11 cellular contexts compared by ENCODE assay signal in the genomic region with DNA sequence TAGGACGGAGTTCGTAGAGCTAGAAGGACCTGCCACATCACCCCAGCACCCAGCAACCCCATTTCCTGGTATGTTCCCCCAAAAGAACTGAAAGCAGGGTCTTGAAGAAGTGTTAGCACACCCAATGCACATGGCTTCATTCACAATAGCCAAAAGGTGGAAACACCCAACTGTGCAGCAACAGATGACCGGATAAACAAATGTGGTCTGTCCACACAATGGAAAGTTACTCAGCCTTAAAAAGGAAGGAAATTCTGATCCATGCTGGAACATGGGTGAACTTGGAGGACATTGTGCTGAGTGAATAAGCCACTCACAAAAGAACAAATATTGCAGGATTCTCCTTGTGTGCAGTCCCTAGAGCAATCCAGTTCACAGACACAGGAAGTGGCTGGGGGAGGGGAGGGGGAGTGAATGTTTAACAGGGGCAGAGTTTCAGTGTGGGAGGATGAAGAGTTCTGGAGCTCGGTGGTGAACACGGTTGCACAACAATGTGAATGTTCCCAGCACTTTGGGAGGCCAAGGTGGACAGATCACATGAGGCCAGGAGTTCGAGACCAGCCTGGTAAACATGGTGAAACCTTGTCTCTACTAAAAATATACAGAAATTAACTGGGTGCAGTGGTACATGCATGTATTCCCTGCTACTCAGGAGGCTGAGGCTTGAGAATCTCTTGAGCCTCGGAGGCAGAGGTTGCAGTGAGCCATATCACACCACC.
A peak's percentile ranks its signal among the peaks of the same experiment; 100 is the strongest.
DNase-seq lines count a peak whose midpoint lies in the region; ATAC-seq and TF ChIP-seq lines count a peak whose summit lies in the region.
"Had no signal": no experiment of that assay in that cellular context is flagged by ENCODE, and none has a peak within 500 bp of the region (broad histone marks: within the 10 kb centered on the region; RNA-seq: fewer than 3 reads in every experiment).

No MANE protein-coding gene starts in this region.

- peak in 3 of 4 donors; percentile 22 to 26 (median 23) for ATAC-seq in psoas muscle
- ATAC-seq in activated T-cell treated with anti-CD3 and anti-CD28 coated beads, Interleukin-2, amount 50 U/mL, for 4 hours: no peak
- no peak for ATAC-seq in upper lobe of right lung

- H3K36me3 Mint-ChIP-seq in activated T-cell treated with anti-CD3 and anti-CD28 coated beads, Interleukin-2, amount 50 U/mL, for 4 hours (ENCODE audit: insufficient read depth): no peaks in the 10 kb centered on the region

- no peak overlapping the region for H3K4me3 ChIP-seq in psoas muscle
- no peak overlapping the region for H3K4me3 ChIP-seq in upper lobe of right lung

- peak overlapping the region; percentile 78 for H3K27ac ChIP-seq in psoas muscle
- no peak overlapping the region for H3K27ac ChIP-seq in upper lobe of right lung

- no peak overlapping the region for H3K4me3 Mint-ChIP-seq in activated T-cell treated with anti-CD3 and anti-CD28 coated beads, Interleukin-2, amount 50 U/mL, for 4 hours

- H3K27me3 ChIP-seq in psoas muscle (ENCODE audit: insufficient read depth in 3 of 3, low read length in 2 of 3) (peaks cover 0 to 2% (median 0%) of the 10 kb centered on the region in 3 donors), upper lobe of right lung (no peaks in the 10 kb centered on the region)

- H3K36me3 ChIP-seq in psoas muscle (ENCODE audit: insufficient read depth in 1 of 2, low read depth in 1 of 2) (no peaks in the 10 kb centered on the region), upper lobe of right lung (no peaks in the 10 kb centered on the region)

- TF ChIP-seq RAD21 in Ishikawa (IDR thresholded peaks at IDR 0.05; ENCODE audit: low read depth): no peak

- WGBS in psoas muscle, 3 donors: 73 to 77% (median 73%) methylated on average over 7 of the region's 7 CpGs

- no peak for TF ChIP-seq CTCF in psoas muscle (IDR thresholded peaks at IDR 0.05)
- no peak for TF ChIP-seq CTCF in upper lobe of right lung (IDR thresholded peaks at IDR 0.05)

- intact Hi-C loops in psoas muscle (cut with DNase I): no loop called here
- intact Hi-C loops in upper lobe of right lung (cut with DNase I): no loop called here

- DNase-seq in SKM-1 treated with dmso at 0.1 percent for 144 hours (lab: John Stamatoyannopoulos, UW; ENCODE audit: unreplicated experiment): peak; percentile 37
- no peak for DNase-seq in SKM-1 (lab: John Stamatoyannopoulos, UW; ENCODE audit: unreplicated experiment)
- peak; percentile 96 to 99 for DNase-seq in dermis microvascular lymphatic vessel endothelial cell (ENCODE audit: low read depth in 2 of 2)
- DNase-seq in psoas muscle: peak in 1 of 2 donors; percentile 55
- DNase-seq in NCI-H1048 (lab: John Stamatoyannopoulos, UW): no peak
- no peak for DNase-seq in activated T-cell treated with anti-CD3 and anti-CD28 coated beads, Interleukin-2, amount 50 U/mL, for 4 hours
- no peak for DNase-seq in upper lobe of right lung
- DNase-seq: activated effector memory CD4-positive, alpha-beta T cell treated with anti-CD3 and anti-CD28 coated beads, Interleukin-2, amount 50 U/mL, for 16 hours; islet precursor cell; NCI-H524 had no signal

- H3K9me3 ChIP-seq in psoas muscle (no peaks in the 10 kb centered on the region), upper lobe of right lung (no peaks in the 10 kb centered on the region)

- no peaks in the 10 kb centered on the region for H3K9me3 Mint-ChIP-seq in activated T-cell treated with anti-CD3 and anti-CD28 coated beads, Interleukin-2, amount 50 U/mL, for 4 hours

- H3K27me3 Mint-ChIP-seq in activated T-cell treated with anti-CD3 and anti-CD28 coated beads, Interleukin-2, amount 50 U/mL, for 4 hours (ENCODE audit: low read depth): peaks cover 12% of the 10 kb centered on the region

- peak; percentile 29; the same call in 1 of the 2 replicates for TF ChIP-seq EP300 in Ishikawa (IDR thresholded peaks at IDR 0.05; ENCODE audit: borderline replicate concordance)

- peaks cover 9% of the 10 kb centered on the region for H3K4me1 Mint-ChIP-seq in activated T-cell treated with anti-CD3 and anti-CD28 coated beads, Interleukin-2, amount 50 U/mL, for 4 hours (ENCODE audit: low read depth)

- H3K4me1 ChIP-seq in psoas muscle: peaks cover 10% of the 10 kb centered on the region
- no peaks in the 10 kb centered on the region for H3K4me1 ChIP-seq in upper lobe of right lung

TF ChIP-seq in Ishikawa, 13 proteins besides CTCF, POLR2A, EP300 and RAD21:
- no peak for TF ChIP-seq EGR1 (IDR thresholded peaks at IDR 0.05)
- TF ChIP-seq, protein P1, sequence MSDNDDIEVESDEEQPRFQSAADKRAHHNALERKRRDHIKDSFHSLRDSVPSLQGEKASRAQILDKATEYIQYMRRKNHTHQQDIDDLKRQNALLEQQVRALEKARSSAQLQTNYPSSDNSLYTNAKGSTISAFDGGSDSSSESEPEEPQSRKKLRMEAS (IDR thresholded peaks at IDR 0.05): peak; percentile 37; the same call in 1 of the 2 replicates

Comparison
In these comparisons a context has a peak if more than half of its experiments do, and no peak if none do; other contexts are left out.
1. DNase-seq: peak in SKM-1 treated with dmso at 0.1 percent for 144 hours (single experiment) and dermis microvascular lymphatic vessel endothelial cell (2 of 2); none in SKM-1 (single experiment), NCI-H1048 (single experiment), activated T-cell treated with anti-CD3 and anti-CD28 coated beads, Interleukin-2, amount 50 U/mL, for 4 hours (single experiment) and upper lobe of right lung (single experiment).
2. ATAC-seq: peak in psoas muscle (3 of 4); none in activated T-cell treated with anti-CD3 and anti-CD28 coated beads, Interleukin-2, amount 50 U/mL, for 4 hours (0 of 2) and upper lobe of right lung (single experiment).